Comparison of ENCODE assay signal across 11 cellular contexts in genomic region chr6:42199106-42199981, GRCh38. TPM values are rescaled to one million over a fixed set of nuclear protein-coding genes. Genes with fewer than 3 reads are reported as not detected.
DNase-seq lines count a peak whose midpoint lies in the region; ATAC-seq and TF ChIP-seq lines count a peak whose summit lies in the region.
"Had no signal": no experiment of that assay in that cellular context is flagged by ENCODE, and none has a peak within 500 bp of the region (broad histone marks: within the 10 kb centered on the region; RNA-seq: fewer than 3 reads in every experiment).

No MANE protein-coding gene starts in this region.

- peak; percentile 64 for ATAC-seq in activated T-helper 17 cell treated with anti-CD3 and anti-CD28 coated beads, Interleukin-2, amount 50 U/mL, for 72 hours (replicated peaks)
- ATAC-seq in GM19395 (IDR thresholded peaks at IDR 0.05; ENCODE audit: unreplicated experiment) (no peak), foreskin keratinocyte (no peak)

- POLR2A ChIA-PET in Caco-2 (lab: Charles Lee) = no interaction called here

- intact Hi-C loops in Caco-2 (cut with micrococcal nuclease; ENCODE audit: unreplicated experiment) (no loop called here), thyroid gland (cut with DNase I) (no loop called here)

- H3K9me3 Mint-ChIP-seq in Caco-2 (ENCODE audit: unreplicated experiment) = peaks cover 10% of the 10 kb centered on the region
- peaks cover 8% of the 10 kb centered on the region for H3K9me3 Mint-ChIP-seq in activated T-helper 17 cell treated with anti-CD3 and anti-CD28 coated beads, Interleukin-2, amount 50 U/mL, for 72 hours

- no peaks in the 10 kb centered on the region for H4K20me1 ChIP-seq in hepatocyte (ENCODE audit: insufficient read depth, poor library complexity, severe bottlenecking)

- H3K4me1 Mint-ChIP-seq in Caco-2 (ENCODE audit: low read depth, unreplicated experiment) = peaks cover 18% of the 10 kb centered on the region
- peaks cover 14% of the 10 kb centered on the region for H3K4me1 Mint-ChIP-seq in activated T-helper 17 cell treated with anti-CD3 and anti-CD28 coated beads, Interleukin-2, amount 50 U/mL, for 72 hours

- in situ Hi-C loops in KBM-7 (cut with MboI; ENCODE audit: low pct_unique_long_range_greater_than_20kb, low sequenced_read_pairs) = no loop called here

- H3K4me3 ChIP-seq in Caco-2 (ENCODE audit: low read depth, low read length) (no peak overlapping the region), hepatocyte (no peak overlapping the region), thyroid gland (replicated peaks in 1 of 3) (no peak overlapping the region)
- H3K4me3 ChIP-seq: right lobe of liver had no signal

- H2AFZ ChIP-seq in hepatocyte = no peak overlapping the region

- H3K27ac Mint-ChIP-seq in Caco-2 (ENCODE audit: unreplicated experiment) = peak overlapping the region; percentile 10
- peak overlapping the region; percentile 58 for H3K27ac Mint-ChIP-seq in activated T-helper 17 cell treated with anti-CD3 and anti-CD28 coated beads, Interleukin-2, amount 50 U/mL, for 72 hours

- peak overlapping the region; percentile 76 for H3K27ac ChIP-seq in hepatocyte
- no peak overlapping the region for H3K27ac ChIP-seq in thyroid gland
- no peak overlapping the region for H3K27ac ChIP-seq in foreskin keratinocyte

- H3K36me3 Mint-ChIP-seq in Caco-2 (ENCODE audit: insufficient read depth, unreplicated experiment) = no peaks in the 10 kb centered on the region
- H3K36me3 Mint-ChIP-seq in activated T-helper 17 cell treated with anti-CD3 and anti-CD28 coated beads, Interleukin-2, amount 50 U/mL, for 72 hours (ENCODE audit: low read depth) = peaks cover 22% of the 10 kb centered on the region

- H3K4me1 ChIP-seq in Caco-2 (peaks cover 22% of the 10 kb centered on the region), hepatocyte (ENCODE audit: insufficient read depth) (peaks cover 9% of the 10 kb centered on the region), thyroid gland (peaks cover 0 to 7% of the 10 kb centered on the region in 2 donors), foreskin keratinocyte (no peaks in the 10 kb centered on the region)

- H3K9me3 ChIP-seq in Caco-2 (no peaks in the 10 kb centered on the region), hepatocyte (ENCODE audit: low read depth) (no peaks in the 10 kb centered on the region), thyroid gland (no peaks in the 10 kb centered on the region)
- H3K9me3 ChIP-seq: right lobe of liver had no signal

- no peaks in the 10 kb centered on the region for H3K79me2 ChIP-seq in hepatocyte

- TF ChIP-seq CTCF in Caco-2 (IDR thresholded peaks at IDR 0.05; ENCODE audit: insufficient read depth in 1 of 2, low read depth in 1 of 2, low read length in 1 of 2, severe bottlenecking in 1 of 2, unreplicated experiment in 1 of 2) (no peak), hepatocyte (IDR thresholded peaks at IDR 0.05; ENCODE audit: poor library complexity) (no peak), thyroid gland (IDR thresholded peaks at IDR 0.05) (no peak), foreskin keratinocyte (conservative IDR thresholded peaks at IDR 0.05) (no peak)

- H3K36me3 ChIP-seq in Caco-2 (ENCODE audit: control insufficient read depth, insufficient read depth, low read length) = peaks cover 2% of the 10 kb centered on the region
- H3K36me3 ChIP-seq in hepatocyte (replicated peaks; ENCODE audit: insufficient read depth, low read depth) = no peaks in the 10 kb centered on the region
- no peaks in the 10 kb centered on the region for H3K36me3 ChIP-seq in thyroid gland

- no peaks in the 10 kb centered on the region for H3K9me2 ChIP-seq in hepatocyte (replicated peaks; ENCODE audit: insufficient read depth)

- BruUV-seq in Caco-2 (replicated peaks; lab: Mats Ljungman, UMichigan) = no TSS peak

- CTCF ChIA-PET in Caco-2 (lab: Charles Lee) = no interaction called here

- no peak for TF ChIP-seq POLR2A in thyroid gland (IDR thresholded peaks at IDR 0.05)

- peak overlapping the region; percentile 8 for H3K4me3 Mint-ChIP-seq in Caco-2 (ENCODE audit: unreplicated experiment)
- peak overlapping the region; percentile 9 for H3K4me3 Mint-ChIP-seq in activated T-helper 17 cell treated with anti-CD3 and anti-CD28 coated beads, Interleukin-2, amount 50 U/mL, for 72 hours

- H3K27me3 Mint-ChIP-seq in Caco-2 (ENCODE audit: insufficient read depth, unreplicated experiment) = no peaks in the 10 kb centered on the region
- H3K27me3 Mint-ChIP-seq in activated T-helper 17 cell treated with anti-CD3 and anti-CD28 coated beads, Interleukin-2, amount 50 U/mL, for 72 hours = no peaks in the 10 kb centered on the region

- no peak for DNase-seq in Caco-2
- peak; percentile 55 for DNase-seq in KBM-7
- DNase-seq in hepatocyte (ENCODE audit: low spot score) = no peak
- no peak for DNase-seq in thyroid gland
- DNase-seq in HuH-7.5 (ENCODE audit: low spot score) = no peak
- DNase-seq in foreskin keratinocyte = no peak
- DNase-seq: DMS153, NCI-H1048 had no signal

- peak overlapping the region; percentile 4 for H3K4me2 ChIP-seq in hepatocyte

- whole genome bisulfite sequencing in hepatocyte (ENCODE audit: low lambda C conversion rate, missing lambda C conversion rate) = 90% methylated on average over 5 of the region's 5 CpGs
- WGBS in thyroid gland, 2 donors = 92 to 96% methylated on average over 5 of the region's 5 CpGs

- H3K27me3 ChIP-seq in Caco-2 (replicated peaks; ENCODE audit: control insufficient read depth, insufficient read depth, low read length) (no peaks in the 10 kb centered on the region), hepatocyte (no peaks in the 10 kb centered on the region), thyroid gland (no peaks in the 10 kb centered on the region), foreskin keratinocyte (no peaks in the 10 kb centered on the region)
- H3K27me3 ChIP-seq: right lobe of liver had no signal

RNA-seq across cellular contexts. Expression of gene GUCA1B, which starts 4.6 kb away (rescaled TPM):
- total RNA-seq in Caco-2 (2022) (0.73 and 0.77 TPM in 2 replicates), hepatocyte (0.72 and 0.93 TPM in 2 replicates), thyroid gland (1 to 10 TPM in 1 of 4 donors, under 1 TPM in 2, not detected in 1; 0.56 to 1.6 (median 0.73) TPM), foreskin keratinocyte (0.35 and 0.44 TPM in 2 replicates)
- total RNA-seq in activated T-helper 17 cell treated with anti-CD3 and anti-CD28 coated beads, Interleukin-2, amount 50 U/mL, for 72 hours = 1 to 10 TPM; 1.1 to 2.4 TPM
- polyA plus RNA-seq in hepatocyte (0.41 TPM in 1 of 2 replicates, not detected in the other), foreskin keratinocyte (0.12 and 0.33 TPM in 2 replicates)

RNA-seq across cellular contexts. Expression of gene MRPS10, which starts 18.3 kb away (rescaled TPM):
- total RNA-seq in Caco-2 (2022) (32.3 and 38.6 TPM in 2 replicates), hepatocyte (38.6 and 42.8 TPM in 2 replicates), thyroid gland (10 to 100 TPM; 35.2 to 42.5 (median 36.9) TPM), foreskin keratinocyte (64.2 and 65.2 TPM in 2 replicates)
- 10 to 100 TPM; 23.9 to 42.3 TPM for total RNA-seq in activated T-helper 17 cell treated with anti-CD3 and anti-CD28 coated beads, Interleukin-2, amount 50 U/mL, for 72 hours
- polyA plus RNA-seq in hepatocyte (26.8 and 27.7 TPM in 2 replicates), foreskin keratinocyte (46.2 and 52.4 TPM in 2 replicates)

RNA-seq across cellular contexts. Expression of gene GUCA1A, which starts 26.2 kb away (rescaled TPM):
- total RNA-seq in Caco-2 (2022) = not detected in 2 replicates
- under 1 TPM; 0.22 to 0.61 TPM for total RNA-seq in activated T-helper 17 cell treated with anti-CD3 and anti-CD28 coated beads, Interleukin-2, amount 50 U/mL, for 72 hours
- 0.43 and 0.92 TPM in 2 replicates for total RNA-seq in hepatocyte
- 0.75 and 3.1 TPM in 2 replicates for polyA plus RNA-seq in hepatocyte
- not detected for total RNA-seq in thyroid gland
- 0.10 TPM in 1 of 2 replicates, not detected in the other for total RNA-seq in foreskin keratinocyte
- 0.04 and 0.16 TPM in 2 replicates for polyA plus RNA-seq in foreskin keratinocyte
- total RNA-seq: right lobe of liver had no signal

RNA-seq across cellular contexts. Expression of gene C6orf132, which starts 56.9 kb away (rescaled TPM):
- total RNA-seq in Caco-2 (2022) (56.2 and 61.2 TPM in 2 replicates), hepatocyte (11.6 and 12.5 TPM in 2 replicates), thyroid gland (10 to 100 TPM; 14.8 to 34.3 (median 30.6) TPM), foreskin keratinocyte (21.3 and 22.1 TPM in 2 replicates)
- under 1 TPM; 0.22 to 0.29 TPM for total RNA-seq in activated T-helper 17 cell treated with anti-CD3 and anti-CD28 coated beads, Interleukin-2, amount 50 U/mL, for 72 hours
- polyA plus RNA-seq in hepatocyte (9.4 and 10.5 TPM in 2 replicates), foreskin keratinocyte (20.2 and 28.7 TPM in 2 replicates)
